In genomic region chr4:75678965-75679364, GRCh38 we compare ENCODE assay signal across 2 cellular contexts.
TF ChIP-seq lines count a peak whose summit lies in the region.

No MANE protein-coding gene starts in this region.

TF ChIP-seq in SK-N-SH treated with all-trans-retinoic acid at 6 μM for 48 hours, 23 proteins besides CTCF, POLR2A, EP300 and RAD21:
- no peak for TF ChIP-seq TCF4 (CRISPR knock-in tag; IDR thresholded peaks at IDR 0.05; ENCODE audit: borderline replicate concordance)
- no peak for TF ChIP-seq TOX (CRISPR knock-in tag; IDR thresholded peaks at IDR 0.05; ENCODE audit: borderline replicate concordance)
- no peak for TF ChIP-seq SNAI2 (CRISPR knock-in tag; IDR thresholded peaks at IDR 0.05)
- no peak for TF ChIP-seq ZC3H10 (CRISPR knock-in tag; IDR thresholded peaks at IDR 0.05)
- no peak for TF ChIP-seq TSHZ2 (CRISPR knock-in tag; IDR thresholded peaks at IDR 0.05)
- TF ChIP-seq PPARA (CRISPR knock-in tag; IDR thresholded peaks at IDR 0.05; ENCODE audit: borderline replicate concordance): no peak
- TF ChIP-seq CSDC2 (CRISPR knock-in tag; IDR thresholded peaks at IDR 0.05): no peak
- TF ChIP-seq GLIS3 (CRISPR knock-in tag; IDR thresholded peaks at IDR 0.05): no peak

TF ChIP-seq in SK-N-SH, 30 proteins besides CTCF, POLR2A, EP300 and RAD21:
- TF ChIP-seq PBX3 (IDR thresholded peaks at IDR 0.05) (no peak), FOXJ3 (CRISPR knock-in tag; IDR thresholded peaks at IDR 0.05) (no peak), NFIC (IDR thresholded peaks at IDR 0.05; ENCODE audit: borderline replicate concordance) (no peak), SIN3A (IDR thresholded peaks at IDR 0.05; ENCODE audit: borderline replicate concordance, low read depth, low read length) (no peak), IRF3 (IDR thresholded peaks at IDR 0.05; ENCODE audit: low read depth, low read length) (no peak), NRF1 (IDR thresholded peaks at IDR 0.05; ENCODE audit: low read depth, low read length) (no peak), USF1 (IDR thresholded peaks at IDR 0.05; ENCODE audit: borderline replicate concordance, low read depth) (no peak), FOSL2 (IDR thresholded peaks at IDR 0.05; ENCODE audit: borderline replicate concordance, low read depth) (no peak), REST (IDR thresholded peaks at IDR 0.05; ENCODE audit: low read depth, low read length) (no peak), RXRA (IDR thresholded peaks at IDR 0.05; ENCODE audit: borderline replicate concordance, low read depth) (no peak), GABPA (IDR thresholded peaks at IDR 0.05; ENCODE audit: low read depth) (no peak), SMC3 (IDR thresholded peaks at IDR 0.05; ENCODE audit: low read depth, low read length) (no peak), TEAD4 (IDR thresholded peaks at IDR 0.05; ENCODE audit: borderline replicate concordance, insufficient read depth) (no peak), MAX (IDR thresholded peaks at IDR 0.05; ENCODE audit: low read depth) (no peak), YY1 (IDR thresholded peaks at IDR 0.05; ENCODE audit: low read depth) (no peak), FOXM1 (IDR thresholded peaks at IDR 0.05; ENCODE audit: low read depth) (no peak), MXI1 (IDR thresholded peaks at IDR 0.05; ENCODE audit: low read depth, low read length) (no peak), RCOR1 (IDR thresholded peaks at IDR 0.05; ENCODE audit: low read length) (no peak), MEF2A (IDR thresholded peaks at IDR 0.05; ENCODE audit: borderline replicate concordance, low read depth) (no peak), USF2 (IDR thresholded peaks at IDR 0.05; ENCODE audit: borderline replicate concordance, low read depth, low read length) (no peak)
